ENCODE assay signal across 1 cellular context in genomic region chr18:41543815-41544214, GRCh38.
TF ChIP-seq lines count a peak whose summit lies in the region.

No MANE protein-coding gene starts in this region.

TF ChIP-seq in HepG2, 621 proteins besides CTCF, POLR2A, EP300 and RAD21 (continued from another document):
- TF ChIP-seq MAFK (conservative IDR thresholded peaks at IDR 0.05 in 1 of 2, IDR thresholded peaks at IDR 0.05 in 1 of 2; ENCODE audit: low read length in 2 of 2) (peak; percentile 21 to 63; a peak in 3 of 4 replicates), GPBP1L1 (CRISPR knock-in tag; IDR thresholded peaks at IDR 0.05) (no peak), ZNF878 (CRISPR knock-in tag; IDR thresholded peaks at IDR 0.05) (no peak), RFX3 (CRISPR knock-in tag; IDR thresholded peaks at IDR 0.05) (no peak), CENPBD1 (CRISPR knock-in tag; IDR thresholded peaks at IDR 0.05; ENCODE audit: borderline replicate concordance, low read depth) (no peak), MAFF (IDR thresholded peaks at IDR 0.05; ENCODE audit: low read depth, low read length) (peak; percentile 66), LRRFIP1 (CRISPR knock-in tag; conservative IDR thresholded peaks at IDR 0.05) (no peak), SMARCE1 (IDR thresholded peaks at IDR 0.05; ENCODE audit: borderline replicate concordance) (no peak)
